21 cellular contexts compared by ENCODE assay signal in the genomic region with DNA sequence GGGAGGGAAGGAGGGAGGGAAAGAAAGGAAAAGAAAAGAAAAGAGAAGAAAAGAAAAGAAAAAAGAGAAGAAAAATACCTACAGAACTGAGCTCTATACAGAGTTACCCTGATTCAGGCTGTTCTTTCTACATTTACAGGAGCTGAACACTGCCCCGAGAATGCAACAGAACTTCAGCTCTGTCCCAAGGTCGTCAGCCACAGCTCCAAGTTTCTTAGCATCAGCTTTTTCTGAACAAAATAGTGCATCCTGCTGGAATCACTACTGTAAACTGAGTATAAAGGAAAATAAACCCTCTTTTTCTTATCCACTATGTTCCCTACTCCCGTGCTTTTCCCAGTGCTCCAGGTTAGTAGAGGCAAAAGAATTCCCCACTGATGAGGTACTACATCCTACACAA. TPM values are rescaled to one million over a fixed set of nuclear protein-coding genes. Genes with fewer than 3 reads are reported as not detected.
A peak's percentile ranks its signal among the peaks of the same experiment; 100 is the strongest.
DNase-seq lines count a peak whose midpoint lies in the region; ATAC-seq and TF ChIP-seq lines count a peak whose summit lies in the region.
"Had no signal": no experiment of that assay in that cellular context is flagged by ENCODE, and none has a peak within 500 bp of the region (broad histone marks: within the 10 kb centered on the region; RNA-seq: fewer than 3 reads in every experiment).

No MANE protein-coding gene starts in this region.

- H3K23ac ChIP-seq in mesenchymal stem cell (ENCODE audit: low read length in 2 of 2), result no peak overlapping the region

- no peaks in the 10 kb centered on the region for H3K27me3 ChIP-seq in A673 (replicated peaks; ENCODE audit: insufficient read depth, low read depth, low read length, poor library complexity)
- H3K27me3 ChIP-seq in PC-9 (ENCODE audit: insufficient read depth, low read depth), result no peaks in the 10 kb centered on the region
- no peaks in the 10 kb centered on the region for H3K27me3 ChIP-seq in mesenchymal stem cell (ENCODE audit: control insufficient read depth in 1 of 2, insufficient read depth in 1 of 2, low read length in 2 of 2)
- H3K27me3 ChIP-seq: upper lobe of right lung had no signal

- peak overlapping the region; percentile 43 for H3K27ac Mint-ChIP-seq in chondrocyte (ENCODE audit: unreplicated experiment)
- H3K27ac Mint-ChIP-seq: naive thymus-derived CD4-positive, alpha-beta T cell had no signal

- peaks cover 21% of the 10 kb centered on the region for H3K79me2 ChIP-seq in PC-9 (ENCODE audit: low read depth)

- peaks cover 34% of the 10 kb centered on the region for H3K4me1 Mint-ChIP-seq in chondrocyte (ENCODE audit: low read depth)

- no peak overlapping the region for H2BK120ac ChIP-seq in mesenchymal stem cell (ENCODE audit: low read depth, low read length)

- no peaks in the 10 kb centered on the region for H3K36me3 Mint-ChIP-seq in chondrocyte (ENCODE audit: low read depth)
- H3K36me3 Mint-ChIP-seq: naive thymus-derived CD4-positive, alpha-beta T cell had no signal

- CTCF ChIA-PET in A673 (lab: Charles Lee), result interaction anchor here (0.7 kb wide), 1 partner anchor 637 kb away, joined by 3 read pairs; no protein-coding TSS in a partner anchor
- CTCF ChIA-PET in PC-9 (lab: Charles Lee), result interaction anchor here (1.6 kb wide), 1 partner anchor 54 kb away, joined by 5 read pairs; no protein-coding TSS in a partner anchor

- H2AFZ ChIP-seq in PC-9 (no peak overlapping the region), mesenchymal stem cell (ENCODE audit: low read depth, low read length) (no peak overlapping the region)

- no peaks in the 10 kb centered on the region for H3K36me3 ChIP-seq in A673 (ENCODE audit: insufficient read depth, low read length, poor library complexity, severe bottlenecking)
- H3K36me3 ChIP-seq in PC-9 (ENCODE audit: low read depth), result no peaks in the 10 kb centered on the region
- no peaks in the 10 kb centered on the region for H3K36me3 ChIP-seq in mesenchymal stem cell (ENCODE audit: control insufficient read depth in 1 of 2, insufficient read depth in 2 of 2, low read depth in 1 of 2, low read length in 2 of 2)
- H3K36me3 ChIP-seq: upper lobe of right lung had no signal

- H3K18ac ChIP-seq in mesenchymal stem cell (ENCODE audit: low read depth in 1 of 2, low read length in 2 of 2), result no peak overlapping the region

- no peak overlapping the region for H3K14ac ChIP-seq in mesenchymal stem cell (ENCODE audit: low read length in 2 of 2)

- no peaks in the 10 kb centered on the region for H4K20me1 ChIP-seq in PC-9 (ENCODE audit: insufficient read depth)

- H3K4me2 ChIP-seq in PC-9, result peak overlapping the region; percentile 55
- H3K4me2 ChIP-seq in mesenchymal stem cell (ENCODE audit: low read length, poor library complexity, severe bottlenecking), result no peak overlapping the region

- no peak overlapping the region for H2AK5ac ChIP-seq in mesenchymal stem cell (ENCODE audit: low read length, severe bottlenecking)

- no peaks in the 10 kb centered on the region for H3K9me2 ChIP-seq in PC-9 (ENCODE audit: insufficient read depth)

- intact Hi-C loops in A673 (cut with micrococcal nuclease; ENCODE audit: unreplicated experiment), result loop anchor here (10.0 kb wide), 3 partner anchors 156 to 906 kb away; partner anchors contain the start of gene NAPG
- intact Hi-C loops in PC-9 (cut with micrococcal nuclease; ENCODE audit: unreplicated experiment), result loop anchor here (10.0 kb wide), 1 partner anchor 296 kb away; the partner anchor contains the start of gene VAPA

- no peak overlapping the region for H3K4ac ChIP-seq in mesenchymal stem cell (ENCODE audit: low read depth in 1 of 2, low read length in 2 of 2)

- H3K9me3 ChIP-seq in A673 (ENCODE audit: low read depth, low read length, poor library complexity, severe bottlenecking) (no peaks in the 10 kb centered on the region), PC-9 (ENCODE audit: insufficient read depth, low read depth) (no peaks in the 10 kb centered on the region), mesenchymal stem cell (ENCODE audit: control insufficient read depth, low read length) (no peaks in the 10 kb centered on the region)
- H3K9me3 ChIP-seq: upper lobe of right lung had no signal

- POLR2A ChIA-PET in A673 (lab: Charles Lee; ENCODE audit: low non-redundant PET), result no interaction called here
- POLR2A ChIA-PET in PC-9 (lab: Charles Lee; ENCODE audit: unreplicated experiment), result interaction anchor here (0.6 to 0.8 kb wide), 5 partner anchors 16 to 294 kb away, joined by 3 to 4 read pairs (median 3); no protein-coding TSS in a partner anchor

- no peak overlapping the region for H4K8ac ChIP-seq in mesenchymal stem cell (ENCODE audit: low read length)

- no peak overlapping the region for H2BK12ac ChIP-seq in mesenchymal stem cell (ENCODE audit: low read length in 2 of 2)

- DNase-seq in A673 (ENCODE audit: low spot score), result peak; percentile 19
- no peak for DNase-seq in PC-9
- DNase-seq in chondrocyte (ENCODE audit: low spot score), result no peak
- DNase-seq in mesenchymal stem cell, result peak; percentile 44
- no peak for DNase-seq in NCI-H82 (lab: John Stamatoyannopoulos, UW)
- DNase-seq in G401 (ENCODE audit: low spot score), result no peak
- DNase-seq: activated CD4-positive, alpha-beta T cell treated with anti-CD3 and anti-CD28 coated beads, Interleukin-2, amount 50 U/mL, for 1 hour; activated CD8-positive, alpha-beta memory T cell treated with anti-CD3 and anti-CD28 coated beads, Interleukin-2, amount 50 U/mL, for 48 hours; activated effector memory CD4-positive, alpha-beta T cell treated with Interleukin-2 at 50 U/mL for 16 hours; DMS 273 treated with DMSO at 0.1 percent for 48 hours; KBM-7; mesendoderm; naive thymus-derived CD4-positive, alpha-beta T cell; NCI-H187; NCI-H446; posterior cingulate gyrus; stimulated activated CD4-positive, alpha-beta T cell treated with anti-CD3 and anti-CD28 coated beads, Interleukin-2, amount 100 ng/mL, for 48 hours; upper lobe of right lung had no signal

- H3K79me1 ChIP-seq in mesenchymal stem cell (replicated peaks; ENCODE audit: low read length, poor library complexity, severe bottlenecking), result no peaks in the 10 kb centered on the region

- TF ChIP-seq CTCF in A673 (conservative IDR thresholded peaks at IDR 0.05; ENCODE audit: low read depth, low read length) (no peak), PC-9 (conservative IDR thresholded peaks at IDR 0.05) (no peak), chondrocyte (IDR thresholded peaks at IDR 0.05) (no peak)

- H3K27ac ChIP-seq in A673 (ENCODE audit: low read depth, low read length, poor library complexity, severe bottlenecking), result no peak overlapping the region
- peak overlapping the region; percentile 79 for H3K27ac ChIP-seq in PC-9
- H3K27ac ChIP-seq in mesenchymal stem cell (ENCODE audit: low read length, poor library complexity, severe bottlenecking), result no peak overlapping the region
- H3K27ac ChIP-seq: upper lobe of right lung had no signal

- BruUV-seq in A673 (replicated peaks; lab: Mats Ljungman, UMichigan), result no TSS peak
- BruUV-seq in PC-9 (replicated peaks; lab: Mats Ljungman, UMichigan), result no TSS peak

- H3K4me1 ChIP-seq in A673 (ENCODE audit: insufficient read depth, low read length, poor library complexity, severe bottlenecking) (peaks cover 4% of the 10 kb centered on the region), PC-9 (replicated peaks; ENCODE audit: insufficient read depth) (peaks cover 43% of the 10 kb centered on the region), mesenchymal stem cell (ENCODE audit: control insufficient read depth, insufficient read depth, low read depth, low read length) (peaks cover 7% of the 10 kb centered on the region)

- peak overlapping the region; percentile 33 for H3K9ac ChIP-seq in mesenchymal stem cell (ENCODE audit: low read length)

- H3K4me3 ChIP-seq in A673 (ENCODE audit: low read depth, low read length, poor library complexity, severe bottlenecking), result no peak overlapping the region
- H3K4me3 ChIP-seq in PC-9, result no peak overlapping the region
- no peak overlapping the region for H3K4me3 ChIP-seq in mesenchymal stem cell (ENCODE audit: insufficient read depth in 1 of 2, low read depth in 1 of 2, low read length in 2 of 2)
- H3K4me3 ChIP-seq: upper lobe of right lung had no signal

- no peak overlapping the region for H4K91ac ChIP-seq in mesenchymal stem cell (ENCODE audit: low read length)

- no peak overlapping the region for H2BK5ac ChIP-seq in mesenchymal stem cell (ENCODE audit: low read depth, low read length, poor library complexity, severe bottlenecking)

- ATAC-seq in HG03095 (IDR thresholded peaks at IDR 0.05; ENCODE audit: unreplicated experiment) (no peak), GM21576 (IDR thresholded peaks at IDR 0.05; ENCODE audit: unreplicated experiment) (no peak)
- ATAC-seq: upper lobe of right lung had no signal

- no peaks in the 10 kb centered on the region for H3K9me3 Mint-ChIP-seq in chondrocyte (ENCODE audit: low read depth)
- H3K9me3 Mint-ChIP-seq: CD14-positive monocyte had no signal

- in situ Hi-C loops in G401 (cut with HindIII; ENCODE audit: low sequenced_read_pairs), result no loop called here

- H2BK15ac ChIP-seq in mesenchymal stem cell (ENCODE audit: low read depth, poor library complexity, severe bottlenecking), result no peak overlapping the region

- H3F3A ChIP-seq in PC-9 (ENCODE audit: insufficient read depth, low read depth), result peaks cover 61% of the 10 kb centered on the region

- no peaks in the 10 kb centered on the region for H3K27me3 Mint-ChIP-seq in chondrocyte (ENCODE audit: low read depth)

- H3K4me3 Mint-ChIP-seq in chondrocyte (ENCODE audit: unreplicated experiment), result no peak overlapping the region

- 38% methylated on average over 2 of the region's 3 CpGs for WGBS in mesenchymal stem cell

RNA-seq across cellular contexts. Expression of gene PPP4R1, which starts 4.7 kb away (rescaled TPM):
- total RNA-seq in A673 (2021), result 65.2 and 67.4 TPM in 2 replicates
- 157 and 167 TPM in 2 replicates for total RNA-seq in PC-9 (2021)
- total RNA-seq in chondrocyte, result 105 to 110 TPM (median 108 TPM) in 3 replicates
- polyA plus RNA-seq in mesenchymal stem cell (2013, experiment 1 of 2), result 61.2 TPM
- polyA plus RNA-seq in mesenchymal stem cell (2013, experiment 2 of 2), result 58.8 TPM
- 70.9 and 74.5 TPM in 2 replicates for total RNA-seq in G401 (2014; rRNA removed; shearing (Covaris generic))

Comparison
In these comparisons a context has a peak if more than half of its experiments do, and no peak if none do; other contexts are left out.
1. DNase-seq: peak in A673 (single experiment) and mesenchymal stem cell (single experiment); none in PC-9 (0 of 2), chondrocyte (single experiment), NCI-H82 (single experiment) and G401 (single experiment).